Comparison of ENCODE assay signal across 1 cellular context in the genomic region with DNA sequence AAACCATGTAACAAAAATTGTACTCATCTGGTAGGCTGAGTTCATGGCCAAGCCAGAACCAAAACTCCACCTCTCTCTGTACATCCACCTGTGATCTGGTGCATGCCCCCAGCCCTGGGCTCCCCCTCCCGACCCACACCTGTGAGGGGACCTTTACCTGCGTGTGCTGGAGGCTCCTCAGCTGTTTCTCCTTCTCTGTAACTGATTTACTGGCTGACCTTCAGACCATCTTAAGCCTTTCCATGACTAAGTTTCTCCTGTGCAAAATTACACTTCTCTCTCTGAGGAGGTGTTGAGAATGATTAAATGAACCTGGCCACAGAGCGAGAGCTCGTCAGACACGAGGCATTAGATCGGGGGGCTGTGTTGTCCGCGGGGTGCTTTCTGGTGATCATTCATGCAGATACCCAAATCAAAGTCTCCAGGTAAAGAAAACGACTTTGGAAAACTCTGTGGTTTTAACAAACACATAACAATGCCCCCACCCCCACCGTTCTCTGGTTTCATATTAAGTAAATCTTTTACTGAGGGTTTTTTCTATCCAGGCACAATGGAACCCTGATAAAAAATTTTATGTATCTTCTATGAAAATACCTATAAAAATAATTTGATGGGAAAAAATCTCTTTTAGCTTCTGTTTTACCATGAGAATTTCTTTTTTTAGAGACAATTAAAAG.
TF ChIP-seq lines count a peak whose summit lies in the region.

No MANE protein-coding gene starts in this region.

TF ChIP-seq in SK-N-SH treated with all-trans-retinoic acid at 6 μM for 48 hours, 23 proteins besides CTCF, POLR2A, EP300 and RAD21 (continued from another document):
- TF ChIP-seq ARNTL (CRISPR knock-in tag; IDR thresholded peaks at IDR 0.05; ENCODE audit: borderline replicate concordance, low read depth) (no peak), ZC3H10 (CRISPR knock-in tag; IDR thresholded peaks at IDR 0.05) (no peak), ZNF8 (CRISPR knock-in tag; IDR thresholded peaks at IDR 0.05) (no peak), TCF4 (CRISPR knock-in tag; IDR thresholded peaks at IDR 0.05; ENCODE audit: borderline replicate concordance) (no peak), BACH2 (CRISPR knock-in tag; IDR thresholded peaks at IDR 0.05; ENCODE audit: borderline replicate concordance) (no peak), ESRRG (CRISPR knock-in tag; IDR thresholded peaks at IDR 0.05) (no peak)
- TF ChIP-seq, protein P1, sequence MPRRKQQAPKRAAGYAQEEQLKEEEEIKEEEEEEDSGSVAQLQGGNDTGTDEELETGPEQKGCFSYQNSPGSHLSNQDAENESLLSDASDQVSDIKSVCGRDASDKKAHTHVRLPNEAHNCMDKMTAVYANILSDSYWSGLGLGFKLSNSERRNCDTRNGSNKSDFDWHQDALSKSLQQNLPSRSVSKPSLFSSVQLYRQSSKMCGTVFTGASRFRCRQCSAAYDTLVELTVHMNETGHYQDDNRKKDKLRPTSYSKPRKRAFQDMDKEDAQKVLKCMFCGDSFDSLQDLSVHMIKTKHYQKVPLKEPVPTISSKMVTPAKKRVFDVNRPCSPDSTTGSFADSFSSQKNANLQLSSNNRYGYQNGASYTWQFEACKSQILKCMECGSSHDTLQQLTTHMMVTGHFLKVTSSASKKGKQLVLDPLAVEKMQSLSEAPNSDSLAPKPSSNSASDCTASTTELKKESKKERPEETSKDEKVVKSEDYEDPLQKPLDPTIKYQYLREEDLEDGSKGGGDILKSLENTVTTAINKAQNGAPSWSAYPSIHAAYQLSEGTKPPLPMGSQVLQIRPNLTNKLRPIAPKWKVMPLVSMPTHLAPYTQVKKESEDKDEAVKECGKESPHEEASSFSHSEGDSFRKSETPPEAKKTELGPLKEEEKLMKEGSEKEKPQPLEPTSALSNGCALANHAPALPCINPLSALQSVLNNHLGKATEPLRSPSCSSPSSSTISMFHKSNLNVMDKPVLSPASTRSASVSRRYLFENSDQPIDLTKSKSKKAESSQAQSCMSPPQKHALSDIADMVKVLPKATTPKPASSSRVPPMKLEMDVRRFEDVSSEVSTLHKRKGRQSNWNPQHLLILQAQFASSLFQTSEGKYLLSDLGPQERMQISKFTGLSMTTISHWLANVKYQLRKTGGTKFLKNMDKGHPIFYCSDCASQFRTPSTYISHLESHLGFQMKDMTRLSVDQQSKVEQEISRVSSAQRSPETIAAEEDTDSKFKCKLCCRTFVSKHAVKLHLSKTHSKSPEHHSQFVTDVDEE (CRISPR knock-in tag; IDR thresholded peaks at IDR 0.05) = no peak
- TF ChIP-seq, protein P2, sequence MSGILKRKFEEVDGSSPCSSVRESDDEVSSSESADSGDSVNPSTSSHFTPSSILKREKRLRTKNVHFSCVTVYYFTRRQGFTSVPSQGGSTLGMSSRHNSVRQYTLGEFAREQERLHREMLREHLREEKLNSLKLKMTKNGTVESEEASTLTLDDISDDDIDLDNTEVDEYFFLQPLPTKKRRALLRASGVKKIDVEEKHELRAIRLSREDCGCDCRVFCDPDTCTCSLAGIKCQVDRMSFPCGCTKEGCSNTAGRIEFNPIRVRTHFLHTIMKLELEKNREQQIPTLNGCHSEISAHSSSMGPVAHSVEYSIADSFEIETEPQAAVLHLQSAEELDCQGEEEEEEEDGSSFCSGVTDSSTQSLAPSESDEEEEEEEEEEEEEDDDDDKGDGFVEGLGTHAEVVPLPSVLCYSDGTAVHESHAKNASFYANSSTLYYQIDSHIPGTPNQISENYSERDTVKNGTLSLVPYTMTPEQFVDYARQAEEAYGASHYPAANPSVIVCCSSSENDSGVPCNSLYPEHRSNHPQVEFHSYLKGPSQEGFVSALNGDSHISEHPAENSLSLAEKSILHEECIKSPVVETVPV (CRISPR knock-in tag; IDR thresholded peaks at IDR 0.05) = no peak
